13 cellular contexts compared by ENCODE assay signal in the genomic region with DNA sequence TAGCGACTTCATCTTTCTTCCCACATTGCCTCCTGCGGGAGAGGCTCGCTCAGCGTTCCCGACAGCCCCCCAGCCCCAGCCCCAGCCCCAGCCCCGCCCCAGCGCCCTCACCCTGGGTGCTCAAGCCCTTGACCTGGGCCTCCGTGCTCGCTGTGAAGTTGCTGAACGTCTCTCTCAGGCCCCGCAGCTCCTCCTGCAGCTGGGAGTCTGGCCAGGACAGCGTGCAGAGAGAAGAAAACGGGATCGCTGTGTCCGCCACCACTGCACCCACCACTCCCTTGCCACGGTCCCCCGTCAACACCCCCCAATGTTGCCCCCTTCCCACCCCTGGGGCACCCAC. TPM values are rescaled to one million over a fixed set of nuclear protein-coding genes. Genes with fewer than 3 reads are reported as not detected.
A peak's percentile ranks its signal among the peaks of the same experiment; 100 is the strongest.
DNase-seq lines count a peak whose midpoint lies in the region; ATAC-seq, FAIRE-seq and TF ChIP-seq lines count a peak whose summit lies in the region.
"Had no signal": no experiment of that assay in that cellular context is flagged by ENCODE, and none has a peak within 500 bp of the region (broad histone marks: within the 10 kb centered on the region; RNA-seq: fewer than 3 reads in every experiment).

No MANE protein-coding gene starts in this region.

- H3K27me3 Mint-ChIP-seq in activated naive CD8-positive, alpha-beta T cell treated with anti-CD3 and anti-CD28 coated beads, Interleukin-2, amount 10 ng/mL, durations not matched to agents 7 days and 5 days: peaks cover 15% of the 10 kb centered on the region
- peaks cover 12% of the 10 kb centered on the region for H3K27me3 Mint-ChIP-seq in activated naive CD8-positive, alpha-beta T cell treated with anti-CD3 and anti-CD28 coated beads for 36 hours

- H3K36me3 Mint-ChIP-seq in activated naive CD8-positive, alpha-beta T cell treated with anti-CD3 and anti-CD28 coated beads, Interleukin-2, amount 10 ng/mL, durations not matched to agents 7 days and 5 days: no peaks in the 10 kb centered on the region
- H3K36me3 Mint-ChIP-seq in activated naive CD8-positive, alpha-beta T cell treated with anti-CD3 and anti-CD28 coated beads for 36 hours: no peaks in the 10 kb centered on the region

- H3K36me3 ChIP-seq in K562 (ENCODE audit: control insufficient read depth, insufficient read depth, low read length) (no peaks in the 10 kb centered on the region), thoracic aorta (no peaks in the 10 kb centered on the region)

- POLR2A ChIA-PET in activated naive CD8-positive, alpha-beta T cell treated with anti-CD3 and anti-CD28 coated beads, Interleukin-2, amount 10 ng/mL, durations not matched to agents 7 days and 5 days (lab: Charles Lee): interaction anchor here (1.2 kb wide), 1 partner anchor 43 kb away, joined by 3 read pairs; no protein-coding TSS in a partner anchor
- POLR2A ChIA-PET in K562 (lab: Yijun Ruan, JAX): interaction anchor here (0.7 kb wide), 2 partner anchors 26 to 77 kb away, joined by 3 to 4 read pairs; no protein-coding TSS in a partner anchor

- H3K27ac Mint-ChIP-seq in activated naive CD8-positive, alpha-beta T cell treated with anti-CD3 and anti-CD28 coated beads, Interleukin-2, amount 10 ng/mL, durations not matched to agents 7 days and 5 days: no peak overlapping the region
- no peak overlapping the region for H3K27ac Mint-ChIP-seq in activated naive CD8-positive, alpha-beta T cell treated with anti-CD3 and anti-CD28 coated beads for 36 hours
- H3K27ac Mint-ChIP-seq: activated B cell treated with CpG ODN at 0.5 μM for 24 hours, B cell had no signal

- no peak for DNase-seq in activated naive CD8-positive, alpha-beta T cell treated with anti-CD3 and anti-CD28 coated beads, Interleukin-2, amount 10 ng/mL, durations not matched to agents 7 days and 5 days
- no peak for DNase-seq in activated naive CD8-positive, alpha-beta T cell treated with anti-CD3 and anti-CD28 coated beads for 36 hours
- DNase-seq in K562 (ENCODE audit: extremely low read depth in 1 of 4, low spot score in 3 of 4) (no peak), iris pigment epithelial cell (ENCODE audit: low read depth) (peak; percentile 29), thoracic aorta (ENCODE audit: low spot score) (no peak), islet precursor cell (no peak), mucosa of gallbladder (ENCODE audit: low spot score) (no peak)
- DNase-seq: NCI-H2029 had no signal

- H3K27ac ChIP-seq in K562 (ENCODE audit: extremely low read depth, low read depth, low read length) (no peak overlapping the region), thoracic aorta (no peak overlapping the region)

- no peaks in the 10 kb centered on the region for H4K20me1 ChIP-seq in K562 (replicated peaks; ENCODE audit: control insufficient read depth, insufficient read depth, low read length)

- H3K4me1 ChIP-seq in K562 (replicated peaks in 1 of 2; ENCODE audit: control insufficient read depth in 2 of 2, insufficient read depth in 2 of 2, low read length in 2 of 2): peaks cover 3 to 26% of the 10 kb centered on the region in 2 experiments; a peak in 3 of 5 replicates
- peaks cover 11 to 14% of the 10 kb centered on the region in 2 donors for H3K4me1 ChIP-seq in thoracic aorta (ENCODE audit: control insufficient read depth in 1 of 2, low read depth in 2 of 2)

- BruUV-seq in K562 (replicated peaks; lab: Mats Ljungman, UMichigan): no TSS peak

- TF ChIP-seq CTCF in K562 (IDR thresholded peaks at IDR 0.05 in 2 of 3, conservative IDR thresholded peaks at IDR 0.05 in 1 of 3; ENCODE audit: insufficient read depth in 2 of 3, low read depth in 1 of 3, low read length in 3 of 3) (no peak), thoracic aorta (IDR thresholded peaks at IDR 0.05) (no peak)

- no peak for TF ChIP-seq POLR2A in K562 (conservative IDR thresholded peaks at IDR 0.05)

- intact Hi-C loops in K562 (cut with micrococcal nuclease): loop anchor here (1.0 kb wide), 1 partner anchor 125 kb away; no protein-coding TSS in a partner anchor

- no peaks in the 10 kb centered on the region for H3K9me1 ChIP-seq in K562 (ENCODE audit: control insufficient read depth, insufficient read depth, low read length)

- no peaks in the 10 kb centered on the region for H3K79me2 ChIP-seq in K562 (ENCODE audit: control insufficient read depth, insufficient read depth, low read length)

- no peak overlapping the region for H3K4me3 ChIP-seq in K562
- H3K4me3 ChIP-seq in thoracic aorta: peak overlapping the region; percentile 61

- in situ Hi-C loops in K562 (cut with MboI): no loop called here

- no peak overlapping the region for H3K4me2 ChIP-seq in K562 (ENCODE audit: insufficient read depth, low read length)

- no peak for TF ChIP-seq EP300 in K562 (IDR thresholded peaks at IDR 0.05; ENCODE audit: low read length)

- H3K27me3 ChIP-seq in K562 (ENCODE audit: control insufficient read depth in 2 of 2, insufficient read depth in 2 of 2, low read length in 2 of 2) (peaks cover 0 to 14% of the 10 kb centered on the region in 2 experiments; a peak in 2 of 5 replicates), thoracic aorta (replicated peaks; ENCODE audit: insufficient read depth) (peaks cover 13% of the 10 kb centered on the region)

- H3K9me3 ChIP-seq in K562 (replicated peaks; ENCODE audit: control insufficient read depth, insufficient read depth, low read depth, low read length) (0 out of 2 replicates have a peak, but pooled peaks cover 3% of the 10 kb centered on the region), thoracic aorta (no peaks in the 10 kb centered on the region)

- TF ChIP-seq RAD21 in K562 (CRISPR knock-in tag; conservative IDR thresholded peaks at IDR 0.05 in 1 of 2, IDR thresholded peaks at IDR 0.05 in 1 of 2): no peak

- H3K4me3 Mint-ChIP-seq in activated naive CD8-positive, alpha-beta T cell treated with anti-CD3 and anti-CD28 coated beads, Interleukin-2, amount 10 ng/mL, durations not matched to agents 7 days and 5 days: peak overlapping the region; percentile 33
- H3K4me3 Mint-ChIP-seq in activated naive CD8-positive, alpha-beta T cell treated with anti-CD3 and anti-CD28 coated beads for 36 hours: no peak overlapping the region

- H3K9me3 Mint-ChIP-seq in activated naive CD8-positive, alpha-beta T cell treated with anti-CD3 and anti-CD28 coated beads, Interleukin-2, amount 10 ng/mL, durations not matched to agents 7 days and 5 days: no peaks in the 10 kb centered on the region
- H3K9me3 Mint-ChIP-seq in activated naive CD8-positive, alpha-beta T cell treated with anti-CD3 and anti-CD28 coated beads for 36 hours: no peaks in the 10 kb centered on the region
- H3K9me3 Mint-ChIP-seq: activated B cell treated with CpG ODN at 0.5 μM for 24 hours had no signal

- no CpG with 5 or more reads among the region's 17 CpGs for WGBS in K562 (ENCODE audit: insufficient coverage, low coverage, missing lambda C conversion rate)

- H3K4me1 Mint-ChIP-seq in activated naive CD8-positive, alpha-beta T cell treated with anti-CD3 and anti-CD28 coated beads, Interleukin-2, amount 10 ng/mL, durations not matched to agents 7 days and 5 days: peaks cover 9% of the 10 kb centered on the region
- peaks cover 8% of the 10 kb centered on the region for H3K4me1 Mint-ChIP-seq in activated naive CD8-positive, alpha-beta T cell treated with anti-CD3 and anti-CD28 coated beads for 36 hours

- ATAC-seq in activated naive CD8-positive, alpha-beta T cell treated with anti-CD3 and anti-CD28 coated beads, Interleukin-2, amount 10 ng/mL, durations not matched to agents 7 days and 5 days (ENCODE audit: low read depth): no peak
- ATAC-seq in K562: no peak
- ATAC-seq in thoracic aorta (ENCODE audit: insufficient number of reproducible peaks, low FRiP score, low read depth): no peak
- no peak for ATAC-seq in GM19452 (IDR thresholded peaks at IDR 0.05; ENCODE audit: unreplicated experiment)

- no peak for FAIRE-seq in K562 (lab: Jason Lieb, UNC)
- FAIRE-seq: GM19239 had no signal

- no peak overlapping the region for H2AFZ ChIP-seq in K562 (ENCODE audit: low read depth, low read length)

- no peak overlapping the region for H3K9ac ChIP-seq in K562 (ENCODE audit: insufficient read depth in 1 of 2, low read depth in 2 of 2, low read length in 2 of 2)

- CTCF ChIA-PET in K562 (lab: Yijun Ruan, JAX; ENCODE audit: low intra/inter-chr PET ratio): interaction anchor here (2.2 kb wide), 1 partner anchor 131 kb away, joined by 11 read pairs; no protein-coding TSS in a partner anchor

RNA-seq across cellular contexts. Expression of a gene that starts 2.3 kb away (rescaled TPM):
- total RNA-seq in activated naive CD8-positive, alpha-beta T cell treated with anti-CD3 and anti-CD28 coated beads, Interleukin-2, amount 10 ng/mL, durations not matched to agents 7 days and 5 days: 1 to 10 TPM; 1.1 to 1.5 TPM
- total RNA-seq in activated naive CD8-positive, alpha-beta T cell treated with anti-CD3 and anti-CD28 coated beads for 36 hours: 1 to 10 TPM; 2.8 to 4.4 TPM
- 1.4 and 3.8 TPM in 2 replicates for total RNA-seq in K562 (2011; cell fraction: chromatin; rRNA removed; ENCODE audit: low replicate concordance)
- total RNA-seq in K562 (2011; cell fraction: nucleolus; rRNA removed): 2.1 and 3.0 TPM in 2 replicates
- 1.3 and 1.6 TPM in 2 replicates for total RNA-seq in K562 (2011; cell fraction: nucleoplasm; rRNA removed)
- total RNA-seq in K562 (2014; rRNA removed): 0.45 and 1.00 TPM in 2 replicates
- 0.11 TPM in 1 of 2 replicates, not detected in the other for total RNA-seq in K562 (2014; rRNA removed; fragmentation: Illumina TruSeq; extraction: Trizol)
- 0.14 and 0.41 TPM in 2 replicates for total RNA-seq in K562 (2015; rRNA removed; fragmentation: Illumina TruSeq; extraction: Trizol)
- 0.58 and 0.78 TPM in 2 replicates for total RNA-seq in K562 (2021)
- 1.0 and 2.5 TPM in 2 replicates for polyA plus RNA-seq in K562 (2011; rRNA removed)
- polyA plus RNA-seq in K562 (2011; cell fraction: cytosol; rRNA removed): 2.6 and 3.2 TPM in 2 replicates
- 7.7 and 11.1 TPM in 2 replicates for polyA plus RNA-seq in K562 (2011; cell fraction: nucleus; rRNA removed)
- 0.68 and 1.1 TPM in 2 replicates for polyA plus RNA-seq in K562 (2012)
- 0.15 and 0.40 TPM in 2 replicates for polyA plus RNA-seq in K562 (2014; fragmentation: Illumina TruSeq; extraction: Trizol)
- not detected for polyA plus RNA-seq in K562 (2014; fragmentation: Nextera tagmentation; extraction: Ambion mirVana)
- polyA plus RNA-seq in K562 (2014; rRNA removed): 0.64 and 2.3 TPM in 2 replicates
- polyA minus RNA-seq in K562 (2011; rRNA and poly(A)+ RNA removed): 0.24 and 0.56 TPM in 2 replicates
- 1.3 TPM in 1 of 2 replicates, not detected in the other for polyA minus RNA-seq in K562 (2011; cell fraction: cytosol; rRNA and poly(A)+ RNA removed)
- polyA minus RNA-seq in K562 (2011; cell fraction: nucleus; rRNA and poly(A)+ RNA removed): 1.2 and 2.7 TPM in 2 replicates
- total RNA-seq in thoracic aorta: 1 to 10 TPM; 1.9 to 5.4 TPM
- total RNA-seq in mucosa of gallbladder: 5.0 TPM
- total RNA-seq: activated B cell treated with CpG ODN at 0.5 μM for 24 hours, RPMI7951 had no signal

RNA-seq across cellular contexts. Expression of a gene that starts 42.8 kb away (rescaled TPM):
- total RNA-seq in activated naive CD8-positive, alpha-beta T cell treated with anti-CD3 and anti-CD28 coated beads, Interleukin-2, amount 10 ng/mL, durations not matched to agents 7 days and 5 days: 10 to 100 TPM; 21.2 to 22.4 TPM
- 1 to 10 TPM; 8.9 to 9.8 TPM for total RNA-seq in activated naive CD8-positive, alpha-beta T cell treated with anti-CD3 and anti-CD28 coated beads for 36 hours
- 43.5 and 75.5 TPM in 2 replicates for total RNA-seq in K562 (2011; cell fraction: chromatin; rRNA removed; ENCODE audit: low replicate concordance)
- total RNA-seq in K562 (2011; cell fraction: nucleolus; rRNA removed): 21.5 and 23.8 TPM in 2 replicates
- total RNA-seq in K562 (2011; cell fraction: nucleoplasm; rRNA removed): 31.9 and 46.3 TPM in 2 replicates
- 4.1 and 4.9 TPM in 2 replicates for total RNA-seq in K562 (2014; rRNA removed)
- total RNA-seq in K562 (2014; rRNA removed; fragmentation: Illumina TruSeq; extraction: Trizol): 2.2 and 3.1 TPM in 2 replicates
- total RNA-seq in K562 (2015; rRNA removed; fragmentation: Illumina TruSeq; extraction: Trizol): 4.0 and 4.1 TPM in 2 replicates
- total RNA-seq in K562 (2021): 8.8 and 12.0 TPM in 2 replicates
- polyA plus RNA-seq in K562 (2011; rRNA removed): 4.6 and 9.8 TPM in 2 replicates
- 4.1 and 4.3 TPM in 2 replicates for polyA plus RNA-seq in K562 (2011; cell fraction: cytosol; rRNA removed)
- polyA plus RNA-seq in K562 (2011; cell fraction: nucleus; rRNA removed): 29.5 and 39.7 TPM in 2 replicates
- 11.6 and 11.9 TPM in 2 replicates for polyA plus RNA-seq in K562 (2012)
- polyA plus RNA-seq in K562 (2014; fragmentation: Illumina TruSeq; extraction: Trizol): 6.3 and 7.8 TPM in 2 replicates
- under 1 TPM; 0.03 to 0.07 TPM for polyA plus RNA-seq in K562 (2014; fragmentation: Nextera tagmentation; extraction: Ambion mirVana)
- 6.6 and 8.5 TPM in 2 replicates for polyA plus RNA-seq in K562 (2014; rRNA removed)
- 4.0 and 5.2 TPM in 2 replicates for polyA minus RNA-seq in K562 (2011; rRNA and poly(A)+ RNA removed)
- polyA minus RNA-seq in K562 (2011; cell fraction: cytosol; rRNA and poly(A)+ RNA removed): 4.9 and 5.7 TPM in 2 replicates
- polyA minus RNA-seq in K562 (2011; cell fraction: nucleus; rRNA and poly(A)+ RNA removed): 7.0 and 8.4 TPM in 2 replicates
- total RNA-seq in thoracic aorta: 10 to 100 TPM; 14.0 to 14.8 TPM
- total RNA-seq in mucosa of gallbladder: 36.5 TPM

RNA-seq across cellular contexts. Expression of a gene that starts 42.9 kb away (rescaled TPM):
- 100 to 1,000 TPM; 417 to 434 TPM for total RNA-seq in activated naive CD8-positive, alpha-beta T cell treated with anti-CD3 and anti-CD28 coated beads, Interleukin-2, amount 10 ng/mL, durations not matched to agents 7 days and 5 days
- 100 to 1,000 TPM; 245 to 256 TPM for total RNA-seq in activated naive CD8-positive, alpha-beta T cell treated with anti-CD3 and anti-CD28 coated beads for 36 hours
- total RNA-seq in K562 (2011; cell fraction: chromatin; rRNA removed; ENCODE audit: low replicate concordance): 1,164 and 2,824 TPM in 2 replicates
- 1,687 and 1,801 TPM in 2 replicates for total RNA-seq in K562 (2011; cell fraction: nucleolus; rRNA removed)
- 1,262 and 1,361 TPM in 2 replicates for total RNA-seq in K562 (2011; cell fraction: nucleoplasm; rRNA removed)
- 214 and 235 TPM in 2 replicates for total RNA-seq in K562 (2014; rRNA removed)
- 87.0 and 117 TPM in 2 replicates for total RNA-seq in K562 (2014; rRNA removed; fragmentation: Illumina TruSeq; extraction: Trizol)
- total RNA-seq in K562 (2015; rRNA removed; fragmentation: Illumina TruSeq; extraction: Trizol): 180 and 194 TPM in 2 replicates
- total RNA-seq in K562 (2021): 283 and 313 TPM in 2 replicates
- polyA plus RNA-seq in K562 (2011; rRNA removed): 261 and 459 TPM in 2 replicates
- polyA plus RNA-seq in K562 (2011; cell fraction: cytosol; rRNA removed): 206 and 297 TPM in 2 replicates
- 4,218 and 4,978 TPM in 2 replicates for polyA plus RNA-seq in K562 (2011; cell fraction: nucleus; rRNA removed)
- 380 and 644 TPM in 2 replicates for polyA plus RNA-seq in K562 (2012)
- polyA plus RNA-seq in K562 (2014; fragmentation: Illumina TruSeq; extraction: Trizol): 241 and 269 TPM in 2 replicates
- 10 to 100 TPM; 25.5 to 46.2 TPM for polyA plus RNA-seq in K562 (2014; fragmentation: Nextera tagmentation; extraction: Ambion mirVana)
- 376 and 449 TPM in 2 replicates for polyA plus RNA-seq in K562 (2014; rRNA removed)
- polyA minus RNA-seq in K562 (2011; rRNA and poly(A)+ RNA removed): 93.6 and 95.1 TPM in 2 replicates
- polyA minus RNA-seq in K562 (2011; cell fraction: cytosol; rRNA and poly(A)+ RNA removed): 82.1 and 82.9 TPM in 2 replicates
- 363 and 519 TPM in 2 replicates for polyA minus RNA-seq in K562 (2011; cell fraction: nucleus; rRNA and poly(A)+ RNA removed)
- total RNA-seq in thoracic aorta: 100 to 1,000 TPM; 369 to 471 TPM
- 914 TPM for total RNA-seq in mucosa of gallbladder

RNA-seq across cellular contexts. Expression of a gene that starts 57.5 kb away (rescaled TPM):
- 10 to 100 TPM; 62.1 to 67.3 TPM for total RNA-seq in activated naive CD8-positive, alpha-beta T cell treated with anti-CD3 and anti-CD28 coated beads, Interleukin-2, amount 10 ng/mL, durations not matched to agents 7 days and 5 days
- total RNA-seq in activated naive CD8-positive, alpha-beta T cell treated with anti-CD3 and anti-CD28 coated beads for 36 hours: 10 to 100 TPM; 64.4 to 66.5 TPM
- 108 and 173 TPM in 2 replicates for total RNA-seq in K562 (2011; cell fraction: chromatin; rRNA removed; ENCODE audit: low replicate concordance)
- 80.7 and 98.4 TPM in 2 replicates for total RNA-seq in K562 (2011; cell fraction: nucleolus; rRNA removed)
- total RNA-seq in K562 (2011; cell fraction: nucleoplasm; rRNA removed): 85.2 and 125 TPM in 2 replicates
- total RNA-seq in K562 (2014; rRNA removed): 39.1 and 42.9 TPM in 2 replicates
- total RNA-seq in K562 (2014; rRNA removed; fragmentation: Illumina TruSeq; extraction: Trizol): 10.7 and 12.0 TPM in 2 replicates
- 24.3 and 25.9 TPM in 2 replicates for total RNA-seq in K562 (2015; rRNA removed; fragmentation: Illumina TruSeq; extraction: Trizol)
- total RNA-seq in K562 (2021): 44.6 and 49.5 TPM in 2 replicates
- polyA plus RNA-seq in K562 (2011; rRNA removed): 3.9 and 7.2 TPM in 2 replicates
- 6.9 and 7.1 TPM in 2 replicates for polyA plus RNA-seq in K562 (2011; cell fraction: cytosol; rRNA removed)
- polyA plus RNA-seq in K562 (2011; cell fraction: nucleus; rRNA removed): 34.8 and 49.0 TPM in 2 replicates
- 45.7 and 51.8 TPM in 2 replicates for polyA plus RNA-seq in K562 (2012)
- polyA plus RNA-seq in K562 (2014; fragmentation: Illumina TruSeq; extraction: Trizol): 34.0 and 35.5 TPM in 2 replicates
- polyA plus RNA-seq in K562 (2014; fragmentation: Nextera tagmentation; extraction: Ambion mirVana): 1 to 10 TPM; 1.3 TPM
- 25.8 and 28.5 TPM in 2 replicates for polyA plus RNA-seq in K562 (2014; rRNA removed)
- polyA minus RNA-seq in K562 (2011; rRNA and poly(A)+ RNA removed): 11.9 and 13.2 TPM in 2 replicates
- polyA minus RNA-seq in K562 (2011; cell fraction: cytosol; rRNA and poly(A)+ RNA removed): 9.1 and 20.8 TPM in 2 replicates
- 30.4 and 34.9 TPM in 2 replicates for polyA minus RNA-seq in K562 (2011; cell fraction: nucleus; rRNA and poly(A)+ RNA removed)
- 10 to 100 TPM; 52.8 to 68.5 TPM for total RNA-seq in thoracic aorta
- 60.9 TPM for total RNA-seq in mucosa of gallbladder
